1 cellular context compared by ENCODE assay signal in genomic region chr14:21192875-21193535, GRCh38.
TF ChIP-seq lines count a peak whose summit lies in the region.

No MANE protein-coding gene starts in this region.

TF ChIP-seq in HepG2, 621 proteins besides CTCF, POLR2A, EP300 and RAD21 (continued from another document and continues in another):
- TF ChIP-seq ZNF567 (CRISPR knock-in tag; IDR thresholded peaks at IDR 0.05; ENCODE audit: borderline replicate concordance) (peak; percentile 29; the same call in 1 of the 2 replicates), AHR (CRISPR knock-in tag; IDR thresholded peaks at IDR 0.05) (no peak), CENPT (CRISPR knock-in tag; IDR thresholded peaks at IDR 0.05; ENCODE audit: low read depth) (no peak), NFE2L1 (CRISPR knock-in tag; IDR thresholded peaks at IDR 0.05; ENCODE audit: borderline replicate concordance) (peak; percentile 69; the same call in 1 of the 2 replicates), MAF1 (CRISPR knock-in tag; IDR thresholded peaks at IDR 0.05; ENCODE audit: borderline replicate concordance) (no peak), IRX3 (CRISPR knock-in tag; IDR thresholded peaks at IDR 0.05; ENCODE audit: borderline replicate concordance, low read depth) (no peak), PRDM10 (CRISPR knock-in tag; IDR thresholded peaks at IDR 0.05; ENCODE audit: low read depth) (no peak), HNF1B (CRISPR knock-in tag; IDR thresholded peaks at IDR 0.05) (0 out of 2 replicates have a peak, but pooled peaks have one; percentile 10), FOXO4 (CRISPR knock-in tag; conservative IDR thresholded peaks at IDR 0.05) (0 out of 2 replicates have a peak, but pooled peaks have one; percentile 61), ZBTB40 (IDR thresholded peaks at IDR 0.05) (no peak), ZBTB40 (CRISPR knock-in tag; IDR thresholded peaks at IDR 0.05) (no peak), MEF2D (CRISPR knock-in tag; IDR thresholded peaks at IDR 0.05) (peak; percentile 29; the same call in 1 of the 2 replicates), IKZF1 (IDR thresholded peaks at IDR 0.05) (no peak), CEBPG (CRISPR knock-in tag; IDR thresholded peaks at IDR 0.05) (0 out of 2 replicates have a peak, but pooled peaks have one; percentile 26), SNAPC5 (CRISPR knock-in tag; IDR thresholded peaks at IDR 0.05; ENCODE audit: borderline replicate concordance) (no peak), MTERF4 (CRISPR knock-in tag; IDR thresholded peaks at IDR 0.05) (no peak), ATF7-NPFF (CRISPR knock-in tag; IDR thresholded peaks at IDR 0.05; ENCODE audit: low read depth) (no peak), ZBTB37 (CRISPR knock-in tag; IDR thresholded peaks at IDR 0.05) (no peak), BCL3 (CRISPR knock-in tag; IDR thresholded peaks at IDR 0.05) (no peak), IRF9 (CRISPR knock-in tag; IDR thresholded peaks at IDR 0.05; ENCODE audit: borderline replicate concordance) (no peak), TARDBP (CRISPR knock-in tag; IDR thresholded peaks at IDR 0.05) (no peak), RAD51 (IDR thresholded peaks at IDR 0.05; ENCODE audit: borderline replicate concordance) (no peak), CREBL2 (CRISPR knock-in tag; IDR thresholded peaks at IDR 0.05; ENCODE audit: borderline replicate concordance) (no peak), TAF1 (CRISPR knock-in tag; IDR thresholded peaks at IDR 0.05) (0 out of 2 replicates have a peak, but pooled peaks have one; percentile 7), SRY (CRISPR knock-in tag; IDR thresholded peaks at IDR 0.05) (no peak), HIVEP1 (CRISPR knock-in tag; IDR thresholded peaks at IDR 0.05) (no peak), NR1H2 (CRISPR knock-in tag; IDR thresholded peaks at IDR 0.05; ENCODE audit: borderline replicate concordance, low read depth) (no peak), THAP9 (CRISPR knock-in tag; IDR thresholded peaks at IDR 0.05; ENCODE audit: borderline replicate concordance) (peak; percentile 25; the same call in 1 of the 2 replicates)
